In genomic region chrX:50635811-50636365, GRCh38 we compare ENCODE assay signal across 15 cellular contexts.
A peak's percentile ranks its signal among the peaks of the same experiment; 100 is the strongest.
DNase-seq lines count a peak whose midpoint lies in the region; ATAC-seq and TF ChIP-seq lines count a peak whose summit lies in the region.
"Had no signal": no experiment of that assay in that cellular context is flagged by ENCODE, and none has a peak within 500 bp of the region (broad histone marks: within the 10 kb centered on the region; RNA-seq: fewer than 3 reads in every experiment).

No MANE protein-coding gene starts in this region.

- no peak for TF ChIP-seq CTCF in heart left ventricle (IDR thresholded peaks at IDR 0.05)
- TF ChIP-seq CTCF in epithelial cell of esophagus (IDR thresholded peaks at IDR 0.05; ENCODE audit: insufficient read depth, low read depth, low read length, missing control alignments): no peak

- intact Hi-C loops in heart left ventricle (cut with DNase I): no loop called here
- intact Hi-C loops in left cardiac atrium (cut with DNase I): no loop called here

- no peaks in the 10 kb centered on the region for H3K36me3 Mint-ChIP-seq in activated naive CD4-positive, alpha-beta T cell treated with anti-CD3 and anti-CD28 coated beads, Interleukin-2, amount 50 U/mL, for 72 hours

- H3K9me3 ChIP-seq in heart left ventricle: no peaks in the 10 kb centered on the region
- H3K9me3 ChIP-seq: HAP-1 had no signal

- 44 to 67% (median 58%) methylated on average over 4 of the region's 4 CpGs for WGBS in heart left ventricle, 4 donors

- ATAC-seq in heart left ventricle (no peak), left cardiac atrium (no peak), GM18861 (IDR thresholded peaks at IDR 0.05; ENCODE audit: unreplicated experiment) (no peak)
- ATAC-seq in activated naive CD4-positive, alpha-beta T cell treated with anti-CD3 and anti-CD28 coated beads, Interleukin-2, amount 50 U/mL, for 72 hours: no peak
- ATAC-seq: Panc1 had no signal

- peaks cover 0 to 19% (median 0%) of the 10 kb centered on the region in 9 donors for H3K36me3 ChIP-seq in heart left ventricle
- H3K36me3 ChIP-seq: HAP-1 had no signal

- no peak for TF ChIP-seq POLR2A in heart left ventricle (IDR thresholded peaks at IDR 0.05)

- H3K4me3 ChIP-seq in heart left ventricle (no peak overlapping the region), epithelial cell of esophagus (ENCODE audit: low read length) (no peak overlapping the region)
- H3K4me3 ChIP-seq: HAP-1, SK-N-MC had no signal

- H3K9me3 Mint-ChIP-seq in activated naive CD4-positive, alpha-beta T cell treated with anti-CD3 and anti-CD28 coated beads, Interleukin-2, amount 50 U/mL, for 72 hours: no peaks in the 10 kb centered on the region

- peak overlapping the region in 1 of 12 donors; percentile 12 for H3K27ac ChIP-seq in heart left ventricle
- H3K27ac ChIP-seq: SK-N-MC had no signal

- no peak overlapping the region for H3K27ac Mint-ChIP-seq in activated naive CD4-positive, alpha-beta T cell treated with anti-CD3 and anti-CD28 coated beads, Interleukin-2, amount 50 U/mL, for 72 hours

- peaks cover 0 to 16% (median 2%) of the 10 kb centered on the region in 12 donors for H3K4me1 ChIP-seq in heart left ventricle

- DNase-seq in heart left ventricle (peak in 3 of 5 donors; percentile 28 to 47 (median 46)), left cardiac atrium (no peak), NCI-H1092 treated with DMSO at 0.1 percent for 48 hours (lab: John Stamatoyannopoulos, UW) (peak; percentile 30), epithelial cell of esophagus (ENCODE audit: low read depth) (peak; percentile 76), pons (ENCODE audit: low spot score) (peak; percentile 22), NCI-H1436 (lab: John Stamatoyannopoulos, UW) (no peak)
- no peak for DNase-seq in activated naive CD4-positive, alpha-beta T cell treated with anti-CD3 and anti-CD28 coated beads, Interleukin-2, amount 50 U/mL, for 72 hours (ENCODE audit: low spot score in 2 of 2)
- DNase-seq: NCI-H1417 treated with DMSO at 0.1 percent for 48 hours, NCI-H2029, NCI-H510A, NCI-H774 had no signal

- no peaks in the 10 kb centered on the region for H3K27me3 ChIP-seq in heart left ventricle

Comparison
In these comparisons a context has a peak if more than half of its experiments do, and no peak if none do; other contexts are left out.
1. DNase-seq: peak in heart left ventricle (3 of 5), NCI-H1092 treated with DMSO at 0.1 percent for 48 hours (single experiment), epithelial cell of esophagus (single experiment) and pons (single experiment); none in left cardiac atrium (single experiment), NCI-H1436 (single experiment) and activated naive CD4-positive, alpha-beta T cell treated with anti-CD3 and anti-CD28 coated beads, Interleukin-2, amount 50 U/mL, for 72 hours (0 of 2).